1 cellular context compared by ENCODE assay signal in the genomic region with DNA sequence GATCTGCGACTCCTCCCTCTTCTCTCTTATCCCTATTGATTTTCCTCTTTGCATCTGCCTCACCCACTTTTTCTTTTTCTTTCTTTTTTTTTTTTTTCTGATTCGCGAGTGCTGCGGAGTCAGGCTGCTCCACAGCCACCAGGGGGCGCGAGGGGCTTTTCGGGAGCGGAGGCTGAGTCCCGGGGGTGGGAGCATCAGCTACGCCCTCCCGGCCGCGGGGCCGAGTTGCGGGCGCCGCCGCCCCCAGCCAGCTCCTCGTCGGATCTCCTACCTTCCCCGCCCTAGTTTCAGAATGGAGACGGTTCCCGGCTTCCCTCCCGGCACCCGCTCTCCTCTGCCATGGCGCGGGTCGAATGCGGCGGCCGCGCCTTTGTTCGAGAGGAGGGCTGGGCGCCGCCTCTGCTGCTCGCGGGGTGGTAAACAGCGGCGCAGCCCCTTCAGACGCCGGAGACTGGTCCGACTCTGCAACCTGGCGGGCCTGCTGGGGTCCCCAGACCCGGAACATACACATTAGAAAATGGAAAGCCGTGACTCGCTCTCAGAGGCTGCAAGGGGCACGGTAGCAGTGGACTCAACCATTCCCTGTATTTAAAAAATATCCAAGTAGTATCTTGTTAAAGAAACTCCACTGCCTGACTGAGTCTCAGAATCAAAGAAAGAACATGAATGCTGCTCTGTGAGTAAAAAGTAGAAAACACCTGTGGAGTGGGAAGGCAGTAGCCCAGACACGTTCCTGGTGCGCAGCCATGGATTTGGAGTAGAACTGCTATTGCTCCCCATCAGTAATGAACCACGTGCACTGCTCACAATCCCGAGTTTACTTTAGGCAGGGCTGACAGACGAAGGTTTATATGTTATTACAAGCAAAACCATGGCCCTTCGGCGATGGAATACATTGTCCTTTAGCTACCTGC.
TF ChIP-seq lines count a peak whose summit lies in the region.

No MANE protein-coding gene starts in this region.

TF ChIP-seq in HEK293, 187 proteins besides CTCF, POLR2A, EP300 and RAD21 (continued from another document and continues in another):
- TF ChIP-seq OVOL3 (tag by site-specific recombination; IDR thresholded peaks at IDR 0.05) (no peak), IKZF3 (tag by site-specific recombination; IDR thresholded peaks at IDR 0.05) (no peak), ZBTB21 (tag by site-specific recombination; IDR thresholded peaks at IDR 0.05) (0 out of 2 replicates have a peak, but pooled peaks have one; percentile 13), ZFP69B (tag by site-specific recombination; IDR thresholded peaks at IDR 0.05) (0 out of 2 replicates have a peak, but pooled peaks have one; percentile 42), ZNF362 (tag by site-specific recombination; IDR thresholded peaks at IDR 0.05) (peak; percentile 98), ZNF133 (tag by site-specific recombination; IDR thresholded peaks at IDR 0.05) (no peak), ZNF626 (tag by site-specific recombination; IDR thresholded peaks at IDR 0.05) (no peak), ZNF398 (tag by site-specific recombination; IDR thresholded peaks at IDR 0.05) (peak; percentile 66), FEZF1 (tag by site-specific recombination; IDR thresholded peaks at IDR 0.05) (no peak), ZBTB1 (tag by site-specific recombination; IDR thresholded peaks at IDR 0.05) (no peak), ZNF473 (tag by site-specific recombination; IDR thresholded peaks at IDR 0.05) (no peak), ZNF366 (tag by site-specific recombination; conservative IDR thresholded peaks at IDR 0.05) (no peak; the same call in 1 of the 2 replicates), ZNF292 (tag by site-specific recombination; IDR thresholded peaks at IDR 0.05; ENCODE audit: borderline replicate concordance, low read depth) (no peak), ZNF274 (IDR thresholded peaks at IDR 0.05; ENCODE audit: low read length) (no peak), ZNF274 (tag by site-specific recombination; IDR thresholded peaks at IDR 0.05; ENCODE audit: borderline replicate concordance) (no peak), ZNF140 (tag by site-specific recombination; IDR thresholded peaks at IDR 0.05) (no peak), ZNF169 (tag by site-specific recombination; IDR thresholded peaks at IDR 0.05) (no peak), ZNF600 (tag by site-specific recombination; IDR thresholded peaks at IDR 0.05) (peak; percentile 38; the same call in 1 of the 2 replicates), GLI4 (tag by site-specific recombination; IDR thresholded peaks at IDR 0.05) (0 out of 2 replicates have a peak, but pooled peaks have one; percentile 21), ZNF248 (tag by site-specific recombination; IDR thresholded peaks at IDR 0.05) (no peak), ZNF776 (tag by site-specific recombination; IDR thresholded peaks at IDR 0.05; ENCODE audit: borderline replicate concordance) (no peak), ZNF214 (tag by site-specific recombination; IDR thresholded peaks at IDR 0.05; ENCODE audit: borderline replicate concordance) (no peak), ZNF155 (tag by site-specific recombination; IDR thresholded peaks at IDR 0.05) (no peak), ZNF184 (tag by site-specific recombination; IDR thresholded peaks at IDR 0.05) (no peak), ZNF623 (tag by site-specific recombination; IDR thresholded peaks at IDR 0.05) (no peak), ZNF624 (tag by site-specific recombination; IDR thresholded peaks at IDR 0.05) (no peak), SP7 (tag by site-specific recombination; IDR thresholded peaks at IDR 0.05) (peak; percentile 74), KLF1 (tag by site-specific recombination; IDR thresholded peaks at IDR 0.05) (peak; percentile 82), ZNF114 (tag by site-specific recombination; IDR thresholded peaks at IDR 0.05) (no peak), ZNF335 (tag by site-specific recombination; conservative IDR thresholded peaks at IDR 0.05) (peak; percentile 97), BCL11A (tag by site-specific recombination; IDR thresholded peaks at IDR 0.05; ENCODE audit: low read depth) (no peak), ZFP37 (tag by site-specific recombination; IDR thresholded peaks at IDR 0.05) (no peak; the same call in 1 of the 2 replicates), ZNF548 (tag by site-specific recombination; IDR thresholded peaks at IDR 0.05) (no peak), OSR2 (tag by site-specific recombination; IDR thresholded peaks at IDR 0.05) (no peak), ZNF341 (tag by site-specific recombination; IDR thresholded peaks at IDR 0.05; ENCODE audit: low read depth) (peak; percentile 82), ZNF112 (tag by site-specific recombination; IDR thresholded peaks at IDR 0.05) (no peak), ZNF792 (tag by site-specific recombination; IDR thresholded peaks at IDR 0.05) (no peak), ZBTB8A (tag by site-specific recombination; IDR thresholded peaks at IDR 0.05) (peak; percentile 86), ZNF529 (tag by site-specific recombination; IDR thresholded peaks at IDR 0.05; ENCODE audit: insufficient replicate concordance) (no peak), ZNF311 (tag by site-specific recombination; IDR thresholded peaks at IDR 0.05; ENCODE audit: borderline replicate concordance) (no peak), ZNF747 (tag by site-specific recombination; IDR thresholded peaks at IDR 0.05) (no peak), ZSCAN16 (tag by site-specific recombination; IDR thresholded peaks at IDR 0.05) (no peak)
- TF ChIP-seq, protein P1, sequence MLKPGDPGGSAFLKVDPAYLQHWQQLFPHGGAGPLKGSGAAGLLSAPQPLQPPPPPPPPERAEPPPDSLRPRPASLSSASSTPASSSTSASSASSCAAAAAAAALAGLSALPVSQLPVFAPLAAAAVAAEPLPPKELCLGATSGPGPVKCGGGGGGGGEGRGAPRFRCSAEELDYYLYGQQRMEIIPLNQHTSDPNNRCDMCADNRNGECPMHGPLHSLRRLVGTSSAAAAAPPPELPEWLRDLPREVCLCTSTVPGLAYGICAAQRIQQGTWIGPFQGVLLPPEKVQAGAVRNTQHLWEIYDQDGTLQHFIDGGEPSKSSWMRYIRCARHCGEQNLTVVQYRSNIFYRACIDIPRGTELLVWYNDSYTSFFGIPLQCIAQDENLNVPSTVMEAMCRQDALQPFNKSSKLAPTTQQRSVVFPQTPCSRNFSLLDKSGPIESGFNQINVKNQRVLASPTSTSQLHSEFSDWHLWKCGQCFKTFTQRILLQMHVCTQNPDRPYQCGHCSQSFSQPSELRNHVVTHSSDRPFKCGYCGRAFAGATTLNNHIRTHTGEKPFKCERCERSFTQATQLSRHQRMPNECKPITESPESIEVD (tag by site-specific recombination; IDR thresholded peaks at IDR 0.05) = no peak
- TF ChIP-seq, protein P2, sequence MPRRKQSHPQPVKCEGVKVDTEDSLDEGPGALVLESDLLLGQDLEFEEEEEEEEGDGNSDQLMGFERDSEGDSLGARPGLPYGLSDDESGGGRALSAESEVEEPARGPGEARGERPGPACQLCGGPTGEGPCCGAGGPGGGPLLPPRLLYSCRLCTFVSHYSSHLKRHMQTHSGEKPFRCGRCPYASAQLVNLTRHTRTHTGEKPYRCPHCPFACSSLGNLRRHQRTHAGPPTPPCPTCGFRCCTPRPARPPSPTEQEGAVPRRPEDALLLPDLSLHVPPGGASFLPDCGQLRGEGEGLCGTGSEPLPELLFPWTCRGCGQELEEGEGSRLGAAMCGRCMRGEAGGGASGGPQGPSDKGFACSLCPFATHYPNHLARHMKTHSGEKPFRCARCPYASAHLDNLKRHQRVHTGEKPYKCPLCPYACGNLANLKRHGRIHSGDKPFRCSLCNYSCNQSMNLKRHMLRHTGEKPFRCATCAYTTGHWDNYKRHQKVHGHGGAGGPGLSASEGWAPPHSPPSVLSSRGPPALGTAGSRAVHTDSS (tag by site-specific recombination; IDR thresholded peaks at IDR 0.05) = no peak
- TF ChIP-seq, protein P3, sequence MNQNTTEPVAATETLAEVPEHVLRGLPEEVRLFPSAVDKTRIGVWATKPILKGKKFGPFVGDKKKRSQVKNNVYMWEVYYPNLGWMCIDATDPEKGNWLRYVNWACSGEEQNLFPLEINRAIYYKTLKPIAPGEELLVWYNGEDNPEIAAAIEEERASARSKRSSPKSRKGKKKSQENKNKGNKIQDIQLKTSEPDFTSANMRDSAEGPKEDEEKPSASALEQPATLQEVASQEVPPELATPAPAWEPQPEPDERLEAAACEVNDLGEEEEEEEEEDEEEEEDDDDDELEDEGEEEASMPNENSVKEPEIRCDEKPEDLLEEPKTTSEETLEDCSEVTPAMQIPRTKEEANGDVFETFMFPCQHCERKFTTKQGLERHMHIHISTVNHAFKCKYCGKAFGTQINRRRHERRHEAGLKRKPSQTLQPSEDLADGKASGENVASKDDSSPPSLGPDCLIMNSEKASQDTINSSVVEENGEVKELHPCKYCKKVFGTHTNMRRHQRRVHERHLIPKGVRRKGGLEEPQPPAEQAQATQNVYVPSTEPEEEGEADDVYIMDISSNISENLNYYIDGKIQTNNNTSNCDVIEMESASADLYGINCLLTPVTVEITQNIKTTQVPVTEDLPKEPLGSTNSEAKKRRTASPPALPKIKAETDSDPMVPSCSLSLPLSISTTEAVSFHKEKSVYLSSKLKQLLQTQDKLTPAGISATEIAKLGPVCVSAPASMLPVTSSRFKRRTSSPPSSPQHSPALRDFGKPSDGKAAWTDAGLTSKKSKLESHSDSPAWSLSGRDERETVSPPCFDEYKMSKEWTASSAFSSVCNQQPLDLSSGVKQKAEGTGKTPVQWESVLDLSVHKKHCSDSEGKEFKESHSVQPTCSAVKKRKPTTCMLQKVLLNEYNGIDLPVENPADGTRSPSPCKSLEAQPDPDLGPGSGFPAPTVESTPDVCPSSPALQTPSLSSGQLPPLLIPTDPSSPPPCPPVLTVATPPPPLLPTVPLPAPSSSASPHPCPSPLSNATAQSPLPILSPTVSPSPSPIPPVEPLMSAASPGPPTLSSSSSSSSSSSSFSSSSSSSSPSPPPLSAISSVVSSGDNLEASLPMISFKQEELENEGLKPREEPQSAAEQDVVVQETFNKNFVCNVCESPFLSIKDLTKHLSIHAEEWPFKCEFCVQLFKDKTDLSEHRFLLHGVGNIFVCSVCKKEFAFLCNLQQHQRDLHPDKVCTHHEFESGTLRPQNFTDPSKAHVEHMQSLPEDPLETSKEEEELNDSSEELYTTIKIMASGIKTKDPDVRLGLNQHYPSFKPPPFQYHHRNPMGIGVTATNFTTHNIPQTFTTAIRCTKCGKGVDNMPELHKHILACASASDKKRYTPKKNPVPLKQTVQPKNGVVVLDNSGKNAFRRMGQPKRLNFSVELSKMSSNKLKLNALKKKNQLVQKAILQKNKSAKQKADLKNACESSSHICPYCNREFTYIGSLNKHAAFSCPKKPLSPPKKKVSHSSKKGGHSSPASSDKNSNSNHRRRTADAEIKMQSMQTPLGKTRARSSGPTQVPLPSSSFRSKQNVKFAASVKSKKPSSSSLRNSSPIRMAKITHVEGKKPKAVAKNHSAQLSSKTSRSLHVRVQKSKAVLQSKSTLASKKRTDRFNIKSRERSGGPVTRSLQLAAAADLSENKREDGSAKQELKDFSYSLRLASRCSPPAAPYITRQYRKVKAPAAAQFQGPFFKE (tag by site-specific recombination; IDR thresholded peaks at IDR 0.05; ENCODE audit: borderline replicate concordance) = no peak
- TF ChIP-seq, protein P4, sequence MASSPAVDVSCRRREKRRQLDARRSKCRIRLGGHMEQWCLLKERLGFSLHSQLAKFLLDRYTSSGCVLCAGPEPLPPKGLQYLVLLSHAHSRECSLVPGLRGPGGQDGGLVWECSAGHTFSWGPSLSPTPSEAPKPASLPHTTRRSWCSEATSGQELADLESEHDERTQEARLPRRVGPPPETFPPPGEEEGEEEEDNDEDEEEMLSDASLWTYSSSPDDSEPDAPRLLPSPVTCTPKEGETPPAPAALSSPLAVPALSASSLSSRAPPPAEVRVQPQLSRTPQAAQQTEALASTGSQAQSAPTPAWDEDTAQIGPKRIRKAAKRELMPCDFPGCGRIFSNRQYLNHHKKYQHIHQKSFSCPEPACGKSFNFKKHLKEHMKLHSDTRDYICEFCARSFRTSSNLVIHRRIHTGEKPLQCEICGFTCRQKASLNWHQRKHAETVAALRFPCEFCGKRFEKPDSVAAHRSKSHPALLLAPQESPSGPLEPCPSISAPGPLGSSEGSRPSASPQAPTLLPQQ (tag by site-specific recombination; IDR thresholded peaks at IDR 0.05) = peak; percentile 52; the same call in 1 of the 2 replicates
- TF ChIP-seq, protein P5, sequence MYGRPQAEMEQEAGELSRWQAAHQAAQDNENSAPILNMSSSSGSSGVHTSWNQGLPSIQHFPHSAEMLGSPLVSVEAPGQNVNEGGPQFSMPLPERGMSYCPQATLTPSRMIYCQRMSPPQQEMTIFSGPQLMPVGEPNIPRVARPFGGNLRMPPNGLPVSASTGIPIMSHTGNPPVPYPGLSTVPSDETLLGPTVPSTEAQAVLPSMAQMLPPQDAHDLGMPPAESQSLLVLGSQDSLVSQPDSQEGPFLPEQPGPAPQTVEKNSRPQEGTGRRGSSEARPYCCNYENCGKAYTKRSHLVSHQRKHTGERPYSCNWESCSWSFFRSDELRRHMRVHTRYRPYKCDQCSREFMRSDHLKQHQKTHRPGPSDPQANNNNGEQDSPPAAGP (tag by site-specific recombination; IDR thresholded peaks at IDR 0.05) = no peak; the same call in 1 of the 2 replicates
- TF ChIP-seq, protein P6, sequence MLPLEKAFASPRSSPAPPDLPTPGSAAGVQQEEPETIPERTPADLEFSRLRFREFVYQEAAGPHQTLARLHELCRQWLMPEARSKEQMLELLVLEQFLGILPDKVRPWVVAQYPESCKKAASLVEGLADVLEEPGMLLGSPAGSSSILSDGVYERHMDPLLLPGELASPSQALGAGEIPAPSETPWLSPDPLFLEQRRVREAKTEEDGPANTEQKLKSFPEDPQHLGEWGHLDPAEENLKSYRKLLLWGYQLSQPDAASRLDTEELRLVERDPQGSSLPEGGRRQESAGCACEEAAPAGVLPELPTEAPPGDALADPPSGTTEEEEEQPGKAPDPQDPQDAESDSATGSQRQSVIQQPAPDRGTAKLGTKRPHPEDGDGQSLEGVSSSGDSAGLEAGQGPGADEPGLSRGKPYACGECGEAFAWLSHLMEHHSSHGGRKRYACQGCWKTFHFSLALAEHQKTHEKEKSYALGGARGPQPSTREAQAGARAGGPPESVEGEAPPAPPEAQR (tag by site-specific recombination; IDR thresholded peaks at IDR 0.05) = no peak
